In the genomic region with DNA sequence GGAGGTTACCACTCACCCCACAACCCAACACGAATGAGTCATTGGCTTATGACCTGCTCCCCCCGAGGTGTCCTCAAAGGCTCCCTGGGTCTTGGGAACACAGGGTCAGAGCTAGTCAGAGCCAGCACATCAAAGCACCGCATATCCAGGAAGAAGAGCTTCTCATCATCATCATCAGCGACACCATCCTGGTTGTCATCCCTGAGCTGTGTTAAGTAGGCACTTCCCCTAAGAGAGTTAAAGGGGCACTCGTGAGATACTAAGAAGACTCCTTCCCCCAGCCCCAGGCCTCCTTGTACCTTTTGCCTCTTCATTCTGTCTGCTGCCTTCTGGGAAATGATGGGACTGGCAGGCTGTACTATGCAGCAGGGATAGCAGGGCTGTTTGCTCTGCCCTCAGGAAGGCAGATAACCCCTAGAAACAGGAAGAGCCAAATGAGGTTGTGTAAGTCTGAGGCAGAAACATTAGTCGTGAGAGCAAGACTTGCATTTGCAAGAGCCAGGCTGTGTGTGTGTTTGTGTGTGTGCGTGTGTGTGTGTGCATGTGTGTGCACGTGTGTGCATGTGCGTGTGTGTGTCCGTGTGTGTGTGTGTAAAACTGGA, we compare ENCODE assay signal across 10 cellular contexts. TPM values are rescaled to one million over a fixed set of nuclear protein-coding genes. Genes with fewer than 3 reads are reported as not detected.
DNase-seq lines count a peak whose midpoint lies in the region; ATAC-seq and TF ChIP-seq lines count a peak whose summit lies in the region.
"Had no signal": no experiment of that assay in that cellular context is flagged by ENCODE, and none has a peak within 500 bp of the region (broad histone marks: within the 10 kb centered on the region; RNA-seq: fewer than 3 reads in every experiment).

No MANE protein-coding gene starts in this region.

- H3K4me3 ChIP-seq in GM23248, result no peak overlapping the region
- no peak overlapping the region for H3K4me3 ChIP-seq in endodermal cell (ENCODE audit: low read length)

- H4K20me1 ChIP-seq in GM23248 (ENCODE audit: insufficient read depth), result no peaks in the 10 kb centered on the region

- H3K36me3 ChIP-seq in GM23248 (ENCODE audit: low read depth) (no peaks in the 10 kb centered on the region), endodermal cell (ENCODE audit: control insufficient read depth, insufficient read depth, low read length) (no peaks in the 10 kb centered on the region)

- in situ Hi-C loops in GM23248 (cut with MboI), result no loop called here

- intact Hi-C loops in activated CD8-positive, alpha-beta T cell treated with anti-CD3 and anti-CD28 coated beads for 36 hours (cut with micrococcal nuclease), result no loop called here
- intact Hi-C loops in left colon (cut with DNase I, micrococcal nuclease), result no loop called here

- H3K9me3 ChIP-seq in GM23248 (ENCODE audit: low read depth), result no peaks in the 10 kb centered on the region
- no peaks in the 10 kb centered on the region for H3K9me3 ChIP-seq in endodermal cell (ENCODE audit: control insufficient read depth, low read length)

- H3F3A ChIP-seq in GM23248 (ENCODE audit: insufficient read depth), result peaks cover 52% of the 10 kb centered on the region

- ATAC-seq in activated CD8-positive, alpha-beta T cell treated with anti-CD3 and anti-CD28 coated beads for 36 hours, result peak; percentile 19
- peak; percentile 47 for ATAC-seq in left colon
- ATAC-seq in HG02798 (IDR thresholded peaks at IDR 0.05; ENCODE audit: poor library complexity, unreplicated experiment), result no peak
- ATAC-seq in HG03097 (IDR thresholded peaks at IDR 0.05; ENCODE audit: low FRiP score, unreplicated experiment), result no peak
- no peak for ATAC-seq in HG03521 (IDR thresholded peaks at IDR 0.05; ENCODE audit: unreplicated experiment)

- H2AFZ ChIP-seq in GM23248, result 0 out of 2 replicates have a peak overlapping the region, but pooled peaks have one; percentile 4

- no peaks in the 10 kb centered on the region for H3K36me3 Mint-ChIP-seq in activated CD8-positive, alpha-beta T cell treated with anti-CD3 and anti-CD28 coated beads for 36 hours (ENCODE audit: low read depth)
- no peaks in the 10 kb centered on the region for H3K36me3 Mint-ChIP-seq in endodermal cell (ENCODE audit: low read depth)

- H3K79me2 ChIP-seq in GM23248 (ENCODE audit: insufficient read depth), result no peaks in the 10 kb centered on the region

- POLR2A ChIA-PET in activated CD8-positive, alpha-beta T cell treated with anti-CD3 and anti-CD28 coated beads for 36 hours (lab: Charles Lee), result no interaction called here

- no peaks in the 10 kb centered on the region for H3K9me2 ChIP-seq in GM23248 (ENCODE audit: insufficient read depth)

- 14% methylated on average over 10 of the region's 10 CpGs for WGBS in GM23248 (ENCODE audit: low coverage in 1 of 2, low lambda C conversion rate in 2 of 2, missing lambda C conversion rate in 2 of 2), 2 experiments
- WGBS in endodermal cell (ENCODE audit: insufficient coverage in 1 of 2, insufficient read length in 1 of 2), 2 experiments, result 72 to 77% methylated on average over 7 to 10 of the region's 10 CpGs

- H3K4me2 ChIP-seq in GM23248 (ENCODE audit: unreplicated experiment), result peak overlapping the region; percentile 6

- no peak overlapping the region for H3K27ac Mint-ChIP-seq in activated CD8-positive, alpha-beta T cell treated with anti-CD3 and anti-CD28 coated beads for 36 hours
- no peak overlapping the region for H3K27ac Mint-ChIP-seq in endodermal cell

- H3K9me3 Mint-ChIP-seq in activated CD8-positive, alpha-beta T cell treated with anti-CD3 and anti-CD28 coated beads for 36 hours, result peaks cover 3% of the 10 kb centered on the region
- no peaks in the 10 kb centered on the region for H3K9me3 Mint-ChIP-seq in endodermal cell

- H3K27me3 Mint-ChIP-seq in activated CD8-positive, alpha-beta T cell treated with anti-CD3 and anti-CD28 coated beads for 36 hours, result no peaks in the 10 kb centered on the region
- no peaks in the 10 kb centered on the region for H3K27me3 Mint-ChIP-seq in endodermal cell (ENCODE audit: insufficient read depth)

- TF ChIP-seq CTCF in activated CD8-positive, alpha-beta T cell treated with anti-CD3 and anti-CD28 coated beads for 36 hours (IDR thresholded peaks at IDR 0.05), result no peak
- no peak for TF ChIP-seq CTCF in endodermal cell (conservative IDR thresholded peaks at IDR 0.05)

- peak overlapping the region; percentile 13; the same call in 1 of the 2 replicates for H3K9ac ChIP-seq in GM23248
- H3K9ac ChIP-seq in endodermal cell (ENCODE audit: extremely low read depth, low read length, poor library complexity, severe bottlenecking), result no peak overlapping the region

- H3K27me3 ChIP-seq in GM23248 (replicated peaks; ENCODE audit: insufficient read depth) (no peaks in the 10 kb centered on the region), endodermal cell (ENCODE audit: control insufficient read depth, insufficient read depth, low read length, poor library complexity, severe bottlenecking) (no peaks in the 10 kb centered on the region)

- DNase-seq in A172 (ENCODE audit: low spot score) (peak; percentile 58), GM23248 (peak; percentile 84), left colon (peak in 1 of 2 donors; percentile 17), endodermal cell (no peak)
- DNase-seq in activated CD8-positive, alpha-beta T cell treated with anti-CD3 and anti-CD28 coated beads for 36 hours, result peak; percentile 12

- peaks cover 25% of the 10 kb centered on the region for H3K4me1 Mint-ChIP-seq in activated CD8-positive, alpha-beta T cell treated with anti-CD3 and anti-CD28 coated beads for 36 hours (ENCODE audit: low read depth)
- H3K4me1 Mint-ChIP-seq in endodermal cell, result peaks cover 10% of the 10 kb centered on the region

- CTCF ChIA-PET in activated CD8-positive, alpha-beta T cell treated with anti-CD3 and anti-CD28 coated beads for 36 hours (lab: Charles Lee), result interaction anchor here (1.0 kb wide), 1 partner anchor 73 kb away, joined by 3 read pairs; no protein-coding TSS in a partner anchor

- no peak overlapping the region for H3K4me3 Mint-ChIP-seq in activated CD8-positive, alpha-beta T cell treated with anti-CD3 and anti-CD28 coated beads for 36 hours
- H3K4me3 Mint-ChIP-seq in endodermal cell, result no peak overlapping the region

- H3K4me1 ChIP-seq in GM23248 (ENCODE audit: insufficient read depth) (peaks cover 83% of the 10 kb centered on the region), endodermal cell (ENCODE audit: control insufficient read depth, insufficient read depth, low read length) (peaks cover 5% of the 10 kb centered on the region)

- H3K27ac ChIP-seq in GM23248, result peak overlapping the region; percentile 50
- no peak overlapping the region for H3K27ac ChIP-seq in endodermal cell (ENCODE audit: low read depth, low read length)

RNA-seq across cellular contexts. Expression of gene CPA1, which starts 11.1 kb away (rescaled TPM):
- 0.34 and 2.6 TPM in 2 replicates for total RNA-seq in A172 (2014; rRNA removed; shearing (Covaris generic))
- total RNA-seq in GM23248 (2014; rRNA removed; shearing (Covaris generic)), result not detected in 2 replicates
- not detected in 2 replicates for polyA plus RNA-seq in GM23248 (2016; fragmentation: Nextera tagmentation; extraction: Ambion mirVana)
- total RNA-seq in activated CD8-positive, alpha-beta T cell treated with anti-CD3 and anti-CD28 coated beads for 36 hours, result not detected
- total RNA-seq in left colon (1 to 10 TPM in 1 of 2 donors, not detected in 1; 4.8 TPM), endodermal cell (not detected)
- 0.32 TPM for polyA plus RNA-seq in endodermal cell (2013, experiment 1 of 2)
- 0.33 TPM for polyA plus RNA-seq in endodermal cell (2013, experiment 2 of 2)
- total RNA-seq: mononuclear cell, temporal lobe had no signal

RNA-seq across cellular contexts. Expression of gene CPA5, which starts 24.6 kb away (rescaled TPM):
- total RNA-seq in A172 (2014; rRNA removed; shearing (Covaris generic)), result 0.28 and 1.0 TPM in 2 replicates
- total RNA-seq in GM23248 (2014; rRNA removed; shearing (Covaris generic)), result not detected in 2 replicates
- polyA plus RNA-seq in GM23248 (2016; fragmentation: Nextera tagmentation; extraction: Ambion mirVana), result 0.23 TPM in 1 of 2 replicates, not detected in the other
- under 1 TPM; 0.25 to 0.88 TPM for total RNA-seq in activated CD8-positive, alpha-beta T cell treated with anti-CD3 and anti-CD28 coated beads for 36 hours
- total RNA-seq in left colon (not detected), endodermal cell (not detected)
- not detected for polyA plus RNA-seq in endodermal cell (2013, experiment 1 of 2)
- not detected for polyA plus RNA-seq in endodermal cell (2013, experiment 2 of 2)
- total RNA-seq: mononuclear cell, temporal lobe had no signal

Comparison
In these comparisons a context has a peak if more than half of its experiments do, and no peak if none do; other contexts are left out.
1. ATAC-seq: peak in activated CD8-positive, alpha-beta T cell treated with anti-CD3 and anti-CD28 coated beads for 36 hours (single experiment) and left colon (single experiment); none in HG02798 (single experiment), HG03097 (single experiment) and HG03521 (single experiment).